In the genomic region with DNA sequence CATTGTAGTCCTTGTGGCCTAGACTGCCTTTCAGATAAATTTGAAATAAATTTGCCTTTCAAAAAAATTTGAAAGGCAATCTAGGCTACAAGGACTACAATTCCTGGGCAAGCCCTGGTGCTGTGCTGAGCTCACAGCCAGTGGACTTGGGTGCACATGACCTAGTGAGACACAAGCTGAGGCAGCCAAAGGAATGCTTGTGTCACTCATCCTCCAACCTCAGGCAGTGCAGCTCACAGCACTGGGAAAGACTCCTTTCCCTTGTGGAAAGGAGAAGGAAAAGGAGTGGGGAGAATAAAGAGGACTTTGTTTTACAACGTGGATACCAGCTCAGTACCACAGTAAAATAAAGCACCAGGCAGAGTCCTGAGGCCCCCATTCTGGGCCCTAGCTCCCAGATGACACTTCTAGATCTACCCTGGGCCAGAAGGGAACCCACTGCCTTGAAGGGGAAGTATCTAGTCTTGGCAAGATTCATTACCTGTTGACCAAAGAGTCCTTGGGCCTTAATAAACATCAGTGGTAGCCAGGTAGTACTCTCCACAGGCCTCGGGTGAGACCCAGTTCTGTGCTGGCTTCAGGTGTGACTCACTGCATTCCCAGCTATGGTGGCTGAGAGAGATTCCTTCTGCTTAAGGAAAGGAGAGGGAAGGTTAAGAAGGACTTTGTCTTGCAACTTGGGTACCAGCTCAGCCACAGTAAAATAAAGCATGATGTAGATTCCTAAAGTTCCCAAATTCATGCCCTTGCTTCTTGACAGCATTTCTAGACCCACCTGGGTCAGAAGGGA, we compare ENCODE assay signal across 15 cellular contexts.
DNase-seq lines count a peak whose midpoint lies in the region; ATAC-seq, FAIRE-seq and TF ChIP-seq lines count a peak whose summit lies in the region.
"Had no signal": no experiment of that assay in that cellular context is flagged by ENCODE, and none has a peak within 500 bp of the region (broad histone marks: within the 10 kb centered on the region; RNA-seq: fewer than 3 reads in every experiment).

No MANE protein-coding gene starts in this region.

- H2AFZ ChIP-seq in HepG2 (ENCODE audit: low read length) = no peak overlapping the region

- POLR2A ChIA-PET in HepG2 (lab: Yijun Ruan, JAX) = interaction anchor here (1.2 to 1.9 kb wide), 2 partner anchors 12 to 64 kb away, joined by 4 to 9 read pairs; no protein-coding TSS in a partner anchor

- in situ Hi-C loops in HepG2 (cut with HindIII; ENCODE audit: extremely low pct_ligation_motif_present, low pct_unique_long_range_greater_than_20kb) = no loop called here
- in situ Hi-C loops in brain microvascular endothelial cell (cut with HindIII; ENCODE audit: low pct_ligation_motif_present, low sequenced_read_pairs) = no loop called here

- TF ChIP-seq RAD21 in HepG2 (CRISPR knock-in tag; IDR thresholded peaks at IDR 0.05) = no peak

- no peak overlapping the region for H3K27ac ChIP-seq in HepG2 (ENCODE audit: extremely low read length, insufficient read depth, low read length)
- H3K27ac ChIP-seq in right lobe of liver = no peak overlapping the region
- H3K27ac ChIP-seq in brain microvascular endothelial cell = no peak overlapping the region

- H3K4me2 ChIP-seq in HepG2 (ENCODE audit: low read depth, low read length) = no peak overlapping the region

- intact Hi-C loops in HepG2 (cut with micrococcal nuclease; ENCODE audit: unreplicated experiment) (no loop called here), right lobe of liver (cut with DNase I) (no loop called here), posterior vena cava (cut with DNase I) (loop anchor here in 1 of 2 donors (10.0 kb wide), 1 partner anchor 1662 kb away; no protein-coding TSS in a partner anchor)

- WGBS in HepG2 (ENCODE audit: low lambda C conversion rate) = 36% methylated on average over 2 of the region's 2 CpGs
- WGBS in right lobe of liver (ENCODE audit: insufficient coverage, low coverage, low lambda C conversion rate, missing lambda C conversion rate) = 82% methylated on average over 2 of the region's 2 CpGs

- peak; percentile 41; the same call in 2 of the 3 replicates for ATAC-seq in HepG2
- ATAC-seq in right lobe of liver = no peak

- H3K9me3 ChIP-seq in HepG2 (ENCODE audit: low read length) = peaks cover 35% of the 10 kb centered on the region
- no peaks in the 10 kb centered on the region for H3K9me3 ChIP-seq in right lobe of liver
- H3K9me3 ChIP-seq: HAP-1 had no signal

- no peak for DNase-seq in HepG2 (ENCODE audit: low spot score)
- no peak for DNase-seq in right lobe of liver
- DNase-seq in brain microvascular endothelial cell = peak; percentile 49
- DNase-seq in foreskin melanocyte = peak; percentile 23
- DNase-seq in posterior vena cava (ENCODE audit: low spot score) = no peak
- DNase-seq in T-helper 9 cell = no peak
- no peak for DNase-seq in putamen (ENCODE audit: low spot score)
- no peak for DNase-seq in NCI-H146 (lab: John Stamatoyannopoulos, UW)
- DNase-seq: Calu3; CD4-positive, alpha-beta T cell; MV-4-11; NCI-H1417 treated with DMSO at 0.1 percent for 48 hours; NCI-H2081; NCI-H524 had no signal

- no TSS peak for BruUV-seq in HepG2 (replicated peaks; lab: Mats Ljungman, UMichigan)

- H3K27me3 ChIP-seq in HepG2 (ENCODE audit: control insufficient read depth in 1 of 2, insufficient read depth in 2 of 2, low read length in 2 of 2) = no peaks in the 10 kb centered on the region
- H3K27me3 ChIP-seq in right lobe of liver = no peaks in the 10 kb centered on the region
- no peaks in the 10 kb centered on the region for H3K27me3 ChIP-seq in brain microvascular endothelial cell (replicated peaks)

- CTCF ChIA-PET in HepG2 (lab: Yijun Ruan, JAX; ENCODE audit: low intra/inter-chr PET ratio, low total read pairs) = no interaction called here

- no peaks in the 10 kb centered on the region for H3K79me2 ChIP-seq in HepG2 (ENCODE audit: insufficient read depth, low read length)

- TF ChIP-seq EP300 in HepG2 (IDR thresholded peaks at IDR 0.05; ENCODE audit: low read depth in 2 of 2, low read length in 2 of 2) = no peak
- no peak for TF ChIP-seq EP300 in HepG2 (CRISPR knock-in tag; IDR thresholded peaks at IDR 0.05; ENCODE audit: borderline replicate concordance)

- no peaks in the 10 kb centered on the region for H3K36me3 ChIP-seq in HepG2 (replicated peaks in 1 of 2; ENCODE audit: control insufficient read depth in 1 of 2, insufficient read depth in 2 of 2, low read length in 2 of 2)
- H3K36me3 ChIP-seq in right lobe of liver = no peaks in the 10 kb centered on the region
- H3K36me3 ChIP-seq in brain microvascular endothelial cell (replicated peaks) = no peaks in the 10 kb centered on the region
- H3K36me3 ChIP-seq: HAP-1 had no signal

- H3K4me3 ChIP-seq in HepG2 (replicated peaks in 1 of 3; ENCODE audit: insufficient read depth in 1 of 3, low read depth in 2 of 3, low read length in 3 of 3) = no peak overlapping the region
- H3K4me3 ChIP-seq in right lobe of liver = no peak overlapping the region
- H3K4me3 ChIP-seq in brain microvascular endothelial cell (ENCODE audit: low read depth, low read length) = no peak overlapping the region
- H3K4me3 ChIP-seq: HAP-1 had no signal

- FAIRE-seq in HepG2 (lab: Jason Lieb, UNC) = no peak

- H3K4me1 ChIP-seq in HepG2 (ENCODE audit: insufficient read depth, low read length) (peaks cover 15% of the 10 kb centered on the region), right lobe of liver (no peaks in the 10 kb centered on the region)
- H3K4me1 ChIP-seq: HAP-1 had no signal

- H4K20me1 ChIP-seq in HepG2 (ENCODE audit: insufficient read depth, low read length) = no peaks in the 10 kb centered on the region

- TF ChIP-seq CTCF in HepG2 (CRISPR knock-in tag; IDR thresholded peaks at IDR 0.05) = no peak
- no peak for TF ChIP-seq CTCF in right lobe of liver (IDR thresholded peaks at IDR 0.05)
- TF ChIP-seq CTCF in brain microvascular endothelial cell (IDR thresholded peaks at IDR 0.05; ENCODE audit: low read depth, low read length, missing control alignments) = no peak

- H3K9ac ChIP-seq in HepG2 (ENCODE audit: insufficient read depth, low read depth, low read length) = no peak overlapping the region

- no peak for TF ChIP-seq POLR2A in HepG2 (IDR thresholded peaks at IDR 0.05; ENCODE audit: insufficient read depth in 1 of 2, low read depth in 2 of 2, low read length in 2 of 2)
- TF ChIP-seq POLR2A in right lobe of liver (IDR thresholded peaks at IDR 0.05) = no peak

TF ChIP-seq in HepG2, 621 proteins besides CTCF, POLR2A, EP300 and RAD21:
- no peak for TF ChIP-seq JUN (CRISPR knock-in tag; IDR thresholded peaks at IDR 0.05)
- TF ChIP-seq ZNF563 (CRISPR knock-in tag; IDR thresholded peaks at IDR 0.05) = peak; percentile 98
- TF ChIP-seq, protein P1, sequence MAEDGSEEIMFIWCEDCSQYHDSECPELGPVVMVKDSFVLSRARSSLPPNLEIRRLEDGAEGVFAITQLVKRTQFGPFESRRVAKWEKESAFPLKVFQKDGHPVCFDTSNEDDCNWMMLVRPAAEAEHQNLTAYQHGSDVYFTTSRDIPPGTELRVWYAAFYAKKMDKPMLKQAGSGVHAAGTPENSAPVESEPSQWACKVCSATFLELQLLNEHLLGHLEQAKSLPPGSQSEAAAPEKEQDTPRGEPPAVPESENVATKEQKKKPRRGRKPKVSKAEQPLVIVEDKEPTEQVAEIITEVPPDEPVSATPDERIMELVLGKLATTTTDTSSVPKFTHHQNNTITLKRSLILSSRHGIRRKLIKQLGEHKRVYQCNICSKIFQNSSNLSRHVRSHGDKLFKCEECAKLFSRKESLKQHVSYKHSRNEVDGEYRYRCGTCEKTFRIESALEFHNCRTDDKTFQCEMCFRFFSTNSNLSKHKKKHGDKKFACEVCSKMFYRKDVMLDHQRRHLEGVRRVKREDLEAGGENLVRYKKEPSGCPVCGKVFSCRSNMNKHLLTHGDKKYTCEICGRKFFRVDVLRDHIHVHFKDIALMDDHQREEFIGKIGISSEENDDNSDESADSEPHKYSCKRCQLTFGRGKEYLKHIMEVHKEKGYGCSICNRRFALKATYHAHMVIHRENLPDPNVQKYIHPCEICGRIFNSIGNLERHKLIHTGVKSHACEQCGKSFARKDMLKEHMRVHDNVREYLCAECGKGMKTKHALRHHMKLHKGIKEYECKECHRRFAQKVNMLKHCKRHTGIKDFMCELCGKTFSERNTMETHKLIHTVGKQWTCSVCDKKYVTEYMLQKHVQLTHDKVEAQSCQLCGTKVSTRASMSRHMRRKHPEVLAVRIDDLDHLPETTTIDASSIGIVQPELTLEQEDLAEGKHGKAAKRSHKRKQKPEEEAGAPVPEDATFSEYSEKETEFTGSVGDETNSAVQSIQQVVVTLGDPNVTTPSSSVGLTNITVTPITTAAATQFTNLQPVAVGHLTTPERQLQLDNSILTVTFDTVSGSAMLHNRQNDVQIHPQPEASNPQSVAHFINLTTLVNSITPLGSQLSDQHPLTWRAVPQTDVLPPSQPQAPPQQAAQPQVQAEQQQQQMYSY (CRISPR knock-in tag; IDR thresholded peaks at IDR 0.05) = peak; percentile 2; the same call in 1 of the 2 replicates

Comparison
In these comparisons a context has a peak if more than half of its experiments do, and no peak if none do; other contexts are left out.
1. DNase-seq: peak in brain microvascular endothelial cell (single experiment) and foreskin melanocyte (single experiment); none in HepG2 (single experiment), right lobe of liver (0 of 3), posterior vena cava (single experiment), T-helper 9 cell (single experiment), putamen (single experiment) and NCI-H146 (single experiment).